ENCODE assay signal across 20 cellular contexts in genomic region chr7:39682042-39682441, GRCh38.
"Had no signal": no experiment of that assay in that cellular context is flagged by ENCODE, and none has a peak within 500 bp of the region (broad histone marks: within the 10 kb centered on the region; RNA-seq: fewer than 3 reads in every experiment).

No MANE protein-coding gene starts in this region.

- H3K27me3 ChIP-seq: gastrocnemius medialis, heart right ventricle, neutrophil, spleen, upper lobe of left lung had no signal

- H3K36me3 ChIP-seq: gastrocnemius medialis, heart right ventricle, lower lobe of right lung, neutrophil, thoracic aorta, upper lobe of left lung had no signal

- H3K9me3 Mint-ChIP-seq: activated naive CD4-positive, alpha-beta T cell treated with anti-CD3 and anti-CD28 coated beads, Interleukin-2, amount 50 U/mL, for 24 hours; natural killer cell treated with Interleukin-12 subunit alpha and Interleukin-12 subunit beta and Interleukin-15 and Interleukin-18, amount 100 ng/mL, for 72 hours; stimulated activated memory B cell treated with anti-CD40 and anti-IgM and Interleukin-4, amounts not matched to agents 10 μg/mL and 1 μg/mL and 100 μg/mL, for 72 hours had no signal

- H3K27ac Mint-ChIP-seq: stimulated activated memory B cell treated with anti-CD40 and anti-IgM and Interleukin-4, amounts not matched to agents 10 μg/mL and 1 μg/mL and 100 μg/mL, for 72 hours had no signal

- H3K27ac ChIP-seq: gastrocnemius medialis, lower lobe of right lung, neutrophil, parathyroid adenoma, thoracic aorta had no signal

- H3K4me3 Mint-ChIP-seq: activated naive CD4-positive, alpha-beta T cell treated with anti-CD3 and anti-CD28 coated beads, Interleukin-2, amount 50 U/mL, for 24 hours; natural killer cell treated with Interleukin-12 subunit alpha and Interleukin-12 subunit beta and Interleukin-15 and Interleukin-18, amount 100 ng/mL, for 72 hours; stimulated activated memory B cell treated with anti-CD40 and anti-IgM and Interleukin-4, amounts not matched to agents 10 μg/mL and 1 μg/mL and 100 μg/mL, for 72 hours had no signal

- DNase-seq: activated CD4-positive, alpha-beta T cell treated with anti-CD3 and anti-CD28 coated beads, Interleukin-2, amount 50 U/mL, for 1 hour; activated CD8-positive, alpha-beta memory T cell treated with anti-CD3 and anti-CD28 coated beads, Interleukin-2, amount 50 U/mL, for 4 hours; activated gamma-delta T cell; activated T-cell treated with anti-CD3 and anti-CD28 coated beads, Interleukin-2, amount 50 U/mL, for 48 hours; caudate nucleus; cortex of kidney; gastrocnemius medialis; heart right ventricle; lower lobe of right lung; spleen; stimulated activated CD4-positive, alpha-beta T cell treated with anti-CD3 and anti-CD28 coated beads, Interleukin-4, amount 100 ng/mL, for 4 hours; T-helper 1 cell; T1000; upper lobe of left lung had no signal

- H3K9me3 ChIP-seq: gastrocnemius medialis, lower lobe of right lung, neutrophil, thoracic aorta, upper lobe of left lung had no signal

- H3K27me3 Mint-ChIP-seq: activated naive CD4-positive, alpha-beta T cell treated with anti-CD3 and anti-CD28 coated beads, Interleukin-2, amount 50 U/mL, for 24 hours; natural killer cell treated with Interleukin-12 subunit alpha and Interleukin-12 subunit beta and Interleukin-15 and Interleukin-18, amount 100 ng/mL, for 72 hours; stimulated activated memory B cell treated with anti-CD40 and anti-IgM and Interleukin-4, amounts not matched to agents 10 μg/mL and 1 μg/mL and 100 μg/mL, for 72 hours had no signal

- H3K4me3 ChIP-seq: gastrocnemius medialis, heart right ventricle, lower lobe of right lung, spleen, thoracic aorta, upper lobe of left lung had no signal

- ATAC-seq: gastrocnemius medialis; lower lobe of right lung; natural killer cell treated with Interleukin-12 subunit alpha and Interleukin-12 subunit beta and Interleukin-15 and Interleukin-18, amount 100 ng/mL, for 72 hours; stimulated activated memory B cell treated with anti-CD40 and anti-IgM and Interleukin-4, amounts not matched to agents 10 μg/mL and 1 μg/mL and 100 μg/mL, for 72 hours had no signal
